8 cellular contexts compared by ENCODE assay signal in the genomic region with DNA sequence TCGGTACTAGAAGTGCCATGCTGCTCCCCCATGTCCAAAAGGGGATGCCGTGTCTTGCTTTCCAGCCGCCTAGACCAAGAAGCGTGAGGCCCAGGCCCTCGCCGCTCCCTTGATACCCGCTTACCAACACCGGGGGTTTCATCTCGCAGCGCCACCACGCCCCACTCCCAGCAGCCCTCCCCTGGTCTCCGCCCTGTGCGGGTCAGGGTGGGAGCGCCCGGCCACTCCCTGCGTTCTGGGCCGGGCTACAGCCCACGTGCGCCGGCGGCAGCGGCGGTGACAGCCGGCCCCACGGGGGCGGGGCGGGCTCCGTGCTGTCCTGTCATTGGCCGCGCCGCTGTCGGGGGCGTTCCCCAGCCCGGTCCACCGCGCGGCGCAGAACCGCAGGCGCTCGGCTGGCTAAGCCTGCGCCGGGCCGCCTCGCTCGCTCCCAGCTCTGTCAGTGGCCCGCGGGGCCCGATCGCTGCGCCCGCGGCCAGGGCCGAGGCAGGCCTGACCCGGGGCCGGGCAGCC. TPM values are rescaled to one million over a fixed set of nuclear protein-coding genes. Genes with fewer than 3 reads are reported as not detected.
DNase-seq lines count a peak whose midpoint lies in the region; ATAC-seq and TF ChIP-seq lines count a peak whose summit lies in the region.

A gene with protein sequence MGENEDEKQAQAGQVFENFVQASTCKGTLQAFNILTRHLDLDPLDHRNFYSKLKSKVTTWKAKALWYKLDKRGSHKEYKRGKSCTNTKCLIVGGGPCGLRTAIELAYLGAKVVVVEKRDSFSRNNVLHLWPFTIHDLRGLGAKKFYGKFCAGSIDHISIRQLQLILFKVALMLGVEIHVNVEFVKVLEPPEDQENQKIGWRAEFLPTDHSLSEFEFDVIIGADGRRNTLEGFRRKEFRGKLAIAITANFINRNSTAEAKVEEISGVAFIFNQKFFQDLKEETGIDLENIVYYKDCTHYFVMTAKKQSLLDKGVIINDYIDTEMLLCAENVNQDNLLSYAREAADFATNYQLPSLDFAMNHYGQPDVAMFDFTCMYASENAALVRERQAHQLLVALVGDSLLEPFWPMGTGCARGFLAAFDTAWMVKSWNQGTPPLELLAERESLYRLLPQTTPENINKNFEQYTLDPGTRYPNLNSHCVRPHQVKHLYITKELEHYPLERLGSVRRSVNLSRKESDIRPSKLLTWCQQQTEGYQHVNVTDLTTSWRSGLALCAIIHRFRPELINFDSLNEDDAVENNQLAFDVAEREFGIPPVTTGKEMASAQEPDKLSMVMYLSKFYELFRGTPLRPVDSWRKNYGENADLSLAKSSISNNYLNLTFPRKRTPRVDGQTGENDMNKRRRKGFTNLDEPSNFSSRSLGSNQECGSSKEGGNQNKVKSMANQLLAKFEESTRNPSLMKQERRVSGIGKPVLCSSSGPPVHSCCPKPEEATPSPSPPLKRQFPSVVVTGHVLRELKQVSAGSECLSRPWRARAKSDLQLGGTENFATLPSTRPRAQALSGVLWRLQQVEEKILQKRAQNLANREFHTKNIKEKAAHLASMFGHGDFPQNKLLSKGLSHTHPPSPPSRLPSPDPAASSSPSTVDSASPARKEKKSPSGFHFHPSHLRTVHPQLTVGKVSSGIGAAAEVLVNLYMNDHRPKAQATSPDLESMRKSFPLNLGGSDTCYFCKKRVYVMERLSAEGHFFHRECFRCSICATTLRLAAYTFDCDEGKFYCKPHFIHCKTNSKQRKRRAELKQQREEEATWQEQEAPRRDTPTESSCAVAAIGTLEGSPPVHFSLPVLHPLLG (plus strand): TSS at position 390 of the 513 bp plus-strand sequence. CDS start 51,566 bp downstream, outside the sequence.

- H3K27me3 Mint-ChIP-seq in activated B cell treated with CpG ODN at 0.5 μM for 24 hours (peaks cover 27% of the 10 kb centered on the region), immature natural killer cell (ENCODE audit: low read depth in 3 of 3) (peaks cover 3 to 10% (median 7%) of the 10 kb centered on the region in 3 donors)

- peak within 1 kb of the TSS; percentile 76 for H3K4me3 Mint-ChIP-seq in activated B cell treated with CpG ODN at 0.5 μM for 24 hours
- peak within 1 kb of the TSS; percentile 80 to 86 (median 82) for H3K4me3 Mint-ChIP-seq in immature natural killer cell

- H3K27ac Mint-ChIP-seq in activated B cell treated with CpG ODN at 0.5 μM for 24 hours (no peak within 1 kb of the TSS), immature natural killer cell (peak within 1 kb of the TSS; percentile 43 to 86 (median 78))

- H3K9me3 Mint-ChIP-seq in activated B cell treated with CpG ODN at 0.5 μM for 24 hours (no peaks in the 10 kb centered on the region), immature natural killer cell (no peaks in the 10 kb centered on the region)

- H3K36me3 Mint-ChIP-seq in activated B cell treated with CpG ODN at 0.5 μM for 24 hours (ENCODE audit: low read depth) (no peaks in the 10 kb centered on the region), immature natural killer cell (peaks cover 0 to 3% (median 0%) of the 10 kb centered on the region in 3 donors)

- TF ChIP-seq CTCF in activated B cell treated with CpG ODN at 0.5 μM for 24 hours (IDR thresholded peaks at IDR 0.05) (no peak), cardiac fibroblast (IDR thresholded peaks at IDR 0.05; ENCODE audit: low read depth, low read length) (no peak)

- DNase-seq in A172 (ENCODE audit: low spot score) (peak; percentile 84), NCI-H2196 (lab: John Stamatoyannopoulos, UW; ENCODE audit: unreplicated experiment) (peak; percentile 92), activated B cell treated with CpG ODN at 0.5 μM for 24 hours (peak; percentile 65), cardiac fibroblast (ENCODE audit: low read depth in 2 of 2) (peak; percentile 82 to 92), immature natural killer cell (peak; percentile 86 to 88 (median 87)), smooth muscle cell of the brain vasculature (ENCODE audit: low read depth, low spot score) (peak; percentile 62)

- peak within 1 kb of the TSS; percentile 94 to 95 for H3K4me3 ChIP-seq in cardiac fibroblast (replicated peaks in 1 of 2; ENCODE audit: low read depth in 2 of 2, low read length in 2 of 2)

- intact Hi-C loops in activated B cell treated with CpG ODN at 0.5 μM for 24 hours (cut with micrococcal nuclease): no loop called here

- POLR2A ChIA-PET in activated B cell treated with CpG ODN at 0.5 μM for 24 hours (lab: Charles Lee): no interaction called here

- CTCF ChIA-PET in activated B cell treated with CpG ODN at 0.5 μM for 24 hours (lab: Charles Lee): no interaction called here

- H3K4me1 Mint-ChIP-seq in activated B cell treated with CpG ODN at 0.5 μM for 24 hours (peaks cover 7% of the 10 kb centered on the region), immature natural killer cell (peaks cover 40 to 44% of the 10 kb centered on the region in 2 donors)

- ATAC-seq in GM18868 (IDR thresholded peaks at IDR 0.05; ENCODE audit: unreplicated experiment) (peak; percentile 99), HG03103 (IDR thresholded peaks at IDR 0.05; ENCODE audit: low read depth, unreplicated experiment) (peak; percentile 96), activated B cell treated with CpG ODN at 0.5 μM for 24 hours (ENCODE audit: low read depth) (peak; percentile 99)

RNA-seq across cellular contexts. Expression of the gene that starts here (rescaled TPM):
- 95.3 and 148 TPM in 2 replicates for total RNA-seq in A172 (2014; rRNA removed; shearing (Covaris generic))
- 0.27 and 0.64 TPM in 2 replicates for total RNA-seq in activated B cell treated with CpG ODN at 0.5 μM for 24 hours
- polyA plus RNA-seq in immature natural killer cell: 10 to 100 TPM in 2 of 3 donors, 1 to 10 TPM in 1; 7.0 to 35.0 (median 10.1) TPM

Comparison
In these comparisons a context has a peak if more than half of its experiments do, and no peak if none do; other contexts are left out.
1. Peak in every context shown above with its lines: DNase-seq, ATAC-seq and H3K4me3 ChIP-seq.
2. RNA of the gene that starts here (total RNA-seq): 95.3 to 148 TPM in A172; 0.27 to 0.64 TPM in activated B cell treated with CpG ODN at 0.5 μM for 24 hours; every median in the first group is over 10 times any median in the second.
3. Peak in DNase-seq and ATAC-seq in activated B cell treated with CpG ODN at 0.5 μM for 24 hours; RNA of the gene not detected or under 1 TPM.